In the genomic region with DNA sequence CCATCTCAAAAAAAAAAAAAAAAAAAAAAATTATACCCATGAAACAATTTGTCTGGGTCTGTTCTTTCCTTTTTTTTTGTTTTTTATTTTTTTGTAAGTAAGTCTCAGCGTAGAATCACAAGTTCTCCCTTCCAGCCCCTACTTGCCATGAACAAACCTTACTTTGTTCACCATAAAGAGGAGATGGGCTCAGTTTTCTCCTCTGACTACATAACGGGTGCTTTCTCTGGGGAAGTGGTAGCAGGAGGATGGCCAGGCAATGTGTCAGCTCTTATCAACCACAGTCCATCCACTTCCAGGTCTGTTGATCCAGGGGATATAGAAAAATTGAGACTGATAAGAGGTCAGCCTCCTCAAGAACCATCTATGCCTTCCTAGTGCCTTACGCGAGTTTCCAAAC, we compare ENCODE assay signal across 22 cellular contexts.
"Had no signal": no experiment of that assay in that cellular context is flagged by ENCODE, and none has a peak within 500 bp of the region (broad histone marks: within the 10 kb centered on the region; RNA-seq: fewer than 3 reads in every experiment).

No MANE protein-coding gene starts in this region.

- H3K27ac ChIP-seq: hepatocyte, right lobe of liver, testis, upper lobe of right lung, VCaP had no signal

- H3K27me3 Mint-ChIP-seq: activated naive CD4-positive, alpha-beta T cell treated with anti-CD3 and anti-CD28 coated beads, Interleukin-2, amount 50 U/mL, for 24 hours; dendritic cell treated with granulocyte-macrophage colony-stimulating factor and Interleukin-4, amounts not matched to agents 40 ng/mL and 50 ng/mL, for 4 days had no signal

- DNase-seq: activated CD4-positive, alpha-beta T cell treated with anti-CD3 and anti-CD28 coated beads, Interleukin-2, amount 50 U/mL, for 1 hour; activated CD4-positive, CD25-positive, alpha-beta regulatory T cell treated with anti-CD3 and anti-CD28 coated beads, Interleukin-2, amount 50 U/mL, for 72 hours; activated CD8-positive, alpha-beta memory T cell treated with anti-CD3 and anti-CD28 coated beads, Interleukin-2, amount 50 U/mL, for 4 hours; activated effector memory CD4-positive, alpha-beta T cell treated with anti-CD3 and anti-CD28 coated beads, Interleukin-2, amount 50 U/mL, for 16 hours; activated T-cell treated with anti-CD3 and anti-CD28 coated beads, Interleukin-2, amount 50 U/mL, for 48 hours; effector memory CD4-positive, alpha-beta T cell; islet precursor cell; right lobe of liver; small intestine; stimulated activated CD4-positive, alpha-beta T cell treated with anti-CD3 and anti-CD28 coated beads, Interleukin-15, amount 100 ng/mL, for 24 hours; stimulated activated CD4-positive, alpha-beta T cell treated with anti-CD3 and anti-CD28 coated beads, Interleukin-2, amount 100 ng/mL, for 48 hours; stomach; T-helper 9 cell; testis; upper lobe of right lung had no signal

- H3K27me3 ChIP-seq: hepatocyte, right lobe of liver, stomach, testis, upper lobe of right lung had no signal

- H3K4me3 ChIP-seq: hepatocyte, lung, right lobe of liver, stomach, testis, upper lobe of right lung had no signal

- H2AFZ ChIP-seq: hepatocyte had no signal

- H3K4me2 ChIP-seq: hepatocyte had no signal

- FAIRE-seq: small intestine had no signal

- ATAC-seq: right lobe of liver; stimulated activated effector memory CD8-positive, alpha-beta T cell treated with anti-CD3 and anti-CD28 coated beads, Interleukin-12 subunit alpha, Interleukin-12 subunit beta, amount 100 ng/mL, for 72 hours; upper lobe of right lung had no signal

- H3K9me3 ChIP-seq: right lobe of liver, stomach, testis, upper lobe of right lung had no signal

- H3K27ac Mint-ChIP-seq: activated naive CD4-positive, alpha-beta T cell treated with anti-CD3 and anti-CD28 coated beads, Interleukin-2, amount 50 U/mL, for 24 hours; dendritic cell treated with granulocyte-macrophage colony-stimulating factor and Interleukin-4, amounts not matched to agents 40 ng/mL and 50 ng/mL, for 4 days had no signal

- H3K9me3 Mint-ChIP-seq: activated naive CD4-positive, alpha-beta T cell treated with anti-CD3 and anti-CD28 coated beads, Interleukin-2, amount 50 U/mL, for 24 hours; dendritic cell treated with granulocyte-macrophage colony-stimulating factor and Interleukin-4, amounts not matched to agents 40 ng/mL and 50 ng/mL, for 4 days; neural crest cell; stimulated activated effector memory CD8-positive, alpha-beta T cell treated with anti-CD3 and anti-CD28 coated beads, Interleukin-12 subunit alpha, Interleukin-12 subunit beta, amount 100 ng/mL, for 72 hours had no signal

- H3K4me3 Mint-ChIP-seq: activated naive CD4-positive, alpha-beta T cell treated with anti-CD3 and anti-CD28 coated beads, Interleukin-2, amount 50 U/mL, for 24 hours; dendritic cell treated with granulocyte-macrophage colony-stimulating factor and Interleukin-4, amounts not matched to agents 40 ng/mL and 50 ng/mL, for 4 days; neural crest cell; stimulated activated effector memory CD8-positive, alpha-beta T cell treated with anti-CD3 and anti-CD28 coated beads, Interleukin-12 subunit alpha, Interleukin-12 subunit beta, amount 100 ng/mL, for 72 hours had no signal
